Comparison of ENCODE assay signal across 18 cellular contexts in the genomic region with DNA sequence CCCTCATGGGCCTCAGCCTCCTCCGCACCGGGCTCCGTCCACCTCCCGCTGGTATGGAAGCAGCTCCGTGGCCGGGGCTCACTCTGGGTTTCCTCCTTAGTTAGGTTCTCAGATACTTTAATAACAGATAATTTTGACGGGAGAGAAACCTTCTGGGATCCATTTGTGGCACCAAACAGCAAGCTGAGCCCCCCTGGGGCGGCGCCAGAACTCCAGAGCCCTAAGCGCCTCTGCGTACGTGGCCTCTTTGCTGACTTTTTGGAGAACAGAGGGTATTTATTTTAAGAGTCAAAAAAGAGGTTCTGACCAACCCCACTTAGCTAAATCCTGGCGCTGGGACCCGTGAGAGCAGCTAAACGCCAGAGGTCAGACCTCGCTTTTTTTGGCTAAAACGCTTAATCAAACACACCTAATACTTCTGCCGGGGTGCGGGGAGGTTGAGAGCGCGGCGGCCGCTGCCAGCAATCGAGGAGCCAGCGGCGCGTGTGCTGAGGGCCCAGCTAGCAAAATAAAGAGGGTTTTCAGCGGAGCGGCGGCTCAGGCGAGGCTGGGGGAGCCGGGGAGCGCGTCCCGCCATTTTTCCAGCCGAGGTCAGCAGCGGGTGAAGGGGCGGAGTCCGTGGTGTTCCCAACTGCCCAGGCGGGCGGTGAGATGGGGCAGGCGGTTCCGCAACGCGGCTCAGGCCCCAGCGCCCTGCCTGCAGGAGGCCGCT.
"Had no signal": no experiment of that assay in that cellular context is flagged by ENCODE, and none has a peak within 500 bp of the region (broad histone marks: within the 10 kb centered on the region; RNA-seq: fewer than 3 reads in every experiment).

No MANE protein-coding gene starts in this region.

- H3K9me3 ChIP-seq: psoas muscle, transverse colon had no signal

- H3K27me3 ChIP-seq: cardiac muscle cell had no signal

- H3K27ac Mint-ChIP-seq: activated CD4-positive, alpha-beta T cell treated with anti-CD3 and anti-CD28 coated beads for 36 hours; activated CD8-positive, alpha-beta T cell treated with anti-CD3 and anti-CD28 coated beads for 36 hours; activated naive CD8-positive, alpha-beta T cell treated with anti-CD3 and anti-CD28 coated beads, Interleukin-2, amount 50 U/mL, for 24 hours; activated T-helper 1 cell treated with anti-CD3 and anti-CD28 coated beads, Interleukin-12 subunit alpha, Interleukin-12 subunit beta, Interleukin-2, Interleukin-4 antibody, amounts not matched to agents 30 ng/mL and 10 ng/mL and 1 ng/mL, durations not matched to agents 14 hours and 24 hours and 36 hours; nephron had no signal

- ATAC-seq: activated CD4-positive, alpha-beta T cell treated with anti-CD3 and anti-CD28 coated beads for 36 hours; activated CD8-positive, alpha-beta T cell treated with anti-CD3 and anti-CD28 coated beads for 36 hours; activated naive CD8-positive, alpha-beta T cell treated with anti-CD3 and anti-CD28 coated beads, Interleukin-2, amount 50 U/mL, for 24 hours; psoas muscle had no signal

- H3K27me3 Mint-ChIP-seq: activated CD4-positive, alpha-beta T cell treated with anti-CD3 and anti-CD28 coated beads for 36 hours; activated CD8-positive, alpha-beta T cell treated with anti-CD3 and anti-CD28 coated beads for 36 hours; activated naive CD8-positive, alpha-beta T cell treated with anti-CD3 and anti-CD28 coated beads, Interleukin-2, amount 50 U/mL, for 24 hours had no signal

- H3K4me1 Mint-ChIP-seq: activated CD4-positive, alpha-beta T cell treated with anti-CD3 and anti-CD28 coated beads for 36 hours; activated naive CD8-positive, alpha-beta T cell treated with anti-CD3 and anti-CD28 coated beads, Interleukin-2, amount 50 U/mL, for 24 hours had no signal

- DNase-seq: activated CD4-positive, alpha-beta T cell treated with anti-CD3 and anti-CD28 coated beads for 36 hours; activated CD8-positive, alpha-beta memory T cell treated with anti-CD3 and anti-CD28 coated beads, Interleukin-2, amount 50 U/mL, for 48 hours; activated CD8-positive, alpha-beta T cell treated with anti-CD3 and anti-CD28 coated beads for 36 hours; activated naive CD4-positive, alpha-beta T cell; activated naive CD8-positive, alpha-beta T cell treated with anti-CD3 and anti-CD28 coated beads, Interleukin-2, amount 50 U/mL, for 24 hours; foreskin melanocyte; kidney glomerular epithelial cell; mammary epithelial cell; psoas muscle; stimulated activated CD4-positive, alpha-beta T cell treated with anti-CD3 and anti-CD28 coated beads, Interleukin-4, amount 100 ng/mL, for 24 hours; stomach; T-helper 1 cell; transverse colon had no signal

- H3K4me1 ChIP-seq: psoas muscle, transverse colon had no signal

- H3K36me3 ChIP-seq: stomach, transverse colon had no signal

- H3K9me3 Mint-ChIP-seq: activated CD8-positive, alpha-beta T cell treated with anti-CD3 and anti-CD28 coated beads for 36 hours; activated naive CD8-positive, alpha-beta T cell treated with anti-CD3 and anti-CD28 coated beads, Interleukin-2, amount 50 U/mL, for 24 hours; activated T-helper 1 cell treated with anti-CD3 and anti-CD28 coated beads, Interleukin-12 subunit alpha, Interleukin-12 subunit beta, Interleukin-2, Interleukin-4 antibody, amounts not matched to agents 30 ng/mL and 10 ng/mL and 1 ng/mL, durations not matched to agents 14 hours and 24 hours and 36 hours; nephron had no signal

- H3K4me3 ChIP-seq: cardiac muscle cell, psoas muscle, SK-N-MC, stomach, transverse colon had no signal

- H3K27ac ChIP-seq: cardiac muscle cell, psoas muscle, SK-N-MC, stomach, transverse colon, VCaP had no signal

- H3K4me3 Mint-ChIP-seq: activated CD4-positive, alpha-beta T cell treated with anti-CD3 and anti-CD28 coated beads for 36 hours; activated CD8-positive, alpha-beta T cell treated with anti-CD3 and anti-CD28 coated beads for 36 hours; activated naive CD8-positive, alpha-beta T cell treated with anti-CD3 and anti-CD28 coated beads, Interleukin-2, amount 50 U/mL, for 24 hours; activated T-helper 1 cell treated with anti-CD3 and anti-CD28 coated beads, Interleukin-12 subunit alpha, Interleukin-12 subunit beta, Interleukin-2, Interleukin-4 antibody, amounts not matched to agents 30 ng/mL and 10 ng/mL and 1 ng/mL, durations not matched to agents 14 hours and 24 hours and 36 hours; nephron had no signal
